In the genomic region with DNA sequence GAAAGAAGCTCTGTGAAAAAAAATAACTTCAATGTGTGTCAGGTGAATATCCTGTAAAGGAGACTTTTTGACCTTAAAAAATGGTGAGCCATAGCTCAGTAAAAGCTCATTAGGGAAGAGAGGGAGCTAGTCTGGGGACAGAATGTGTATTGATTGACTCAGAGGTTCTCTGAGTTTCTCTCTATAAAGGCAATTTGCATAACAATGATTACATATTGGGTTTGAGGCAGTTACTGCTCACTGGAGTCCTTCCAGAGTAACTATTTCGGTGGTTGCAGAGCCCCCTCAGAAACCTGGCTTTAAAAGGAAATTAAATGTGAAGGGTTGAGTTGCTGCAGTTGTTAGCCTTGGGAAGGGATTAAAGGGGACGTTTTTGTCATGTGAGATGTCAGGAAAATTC, we compare ENCODE assay signal across 19 cellular contexts.
DNase-seq lines count a peak whose midpoint lies in the region; TF ChIP-seq lines count a peak whose summit lies in the region.
"Had no signal": no experiment of that assay in that cellular context is flagged by ENCODE, and none has a peak within 500 bp of the region (broad histone marks: within the 10 kb centered on the region; RNA-seq: fewer than 3 reads in every experiment).

No MANE protein-coding gene starts in this region.

- peaks cover 25% of the 10 kb centered on the region for H3K9me3 Mint-ChIP-seq in endodermal cell

- peak overlapping the region; percentile 67 for H3K27ac Mint-ChIP-seq in endodermal cell
- H3K27ac Mint-ChIP-seq: CD4-positive, alpha-beta T cell had no signal

- H3K27ac ChIP-seq in SK-N-MC: peak overlapping the region; percentile 88
- H3K27ac ChIP-seq in endodermal cell (ENCODE audit: low read depth, low read length): peak overlapping the region; percentile 68
- H3K27ac ChIP-seq: BLaER1, SJCRH30 had no signal

- peaks cover 60% of the 10 kb centered on the region for H3K36me3 Mint-ChIP-seq in endodermal cell (ENCODE audit: low read depth)

- H3K9ac ChIP-seq in SK-N-MC (ENCODE audit: insufficient read length): no peak overlapping the region
- no peak overlapping the region for H3K9ac ChIP-seq in endodermal cell (ENCODE audit: extremely low read depth, low read length, poor library complexity, severe bottlenecking)
- H3K9ac ChIP-seq: BLaER1 had no signal

- no peak for TF ChIP-seq CTCF in endodermal cell (conservative IDR thresholded peaks at IDR 0.05)
- TF ChIP-seq CTCF in BE2C (IDR thresholded peaks at IDR 0.05; ENCODE audit: low read depth, low read length): no peak

- peaks cover 10% of the 10 kb centered on the region for H3K4me1 Mint-ChIP-seq in endodermal cell

- WGBS in endodermal cell (ENCODE audit: insufficient coverage in 1 of 2, insufficient read length in 1 of 2), 2 experiments: 10 to 45% methylated on average over 1 to 2 of the region's 2 CpGs

- peaks cover 18% of the 10 kb centered on the region for H3K36me3 ChIP-seq in SK-N-MC (ENCODE audit: insufficient read depth, low read length)
- peaks cover 58% of the 10 kb centered on the region for H3K36me3 ChIP-seq in endodermal cell (ENCODE audit: control insufficient read depth, insufficient read depth, low read length)
- H3K36me3 ChIP-seq in BE2C: no peaks in the 10 kb centered on the region
- H3K36me3 ChIP-seq: BLaER1, SJCRH30 had no signal

- H3K9me3 ChIP-seq in SK-N-MC (ENCODE audit: low read depth, low read length): peaks cover 4% of the 10 kb centered on the region; the same call in 1 of the 2 replicates
- H3K9me3 ChIP-seq in endodermal cell (ENCODE audit: control insufficient read depth, low read length): peaks cover 34% of the 10 kb centered on the region
- no peaks in the 10 kb centered on the region for H3K9me3 ChIP-seq in BE2C
- H3K9me3 ChIP-seq: SJCRH30 had no signal

- H3K27me3 Mint-ChIP-seq in endodermal cell (ENCODE audit: insufficient read depth): no peaks in the 10 kb centered on the region
- H3K27me3 Mint-ChIP-seq: CD4-positive, alpha-beta T cell had no signal

- DNase-seq in SK-N-MC (ENCODE audit: low read depth, low spot score) (no peak), endodermal cell (peak; percentile 22), iPS-NIHi11 (ENCODE audit: low spot score) (peak; percentile 32), NCI-H774 (lab: John Stamatoyannopoulos, UW) (no peak), NCI-H2029 (lab: John Stamatoyannopoulos, UW) (no peak), NCI-H748 (lab: John Stamatoyannopoulos, UW; ENCODE audit: unreplicated experiment) (no peak), BE2C (no peak)
- DNase-seq: CD4-positive, alpha-beta T cell; COR-L47; DMS 273 treated with DMSO at 0.1 percent for 48 hours; DMS79 treated with DMSO at 0.1 percent for 48 hours; HCEC 1CT; Kasumi-1; NCI-H1694 treated with DMSO at 0.1 percent for 48 hours; NCI-H2107; NCI-H748 treated with DMSO at 0.1 percent for 48 hours; NK-92 treated with Interleukin-12 subunit alpha and Interleukin-12 subunit beta, amount 100 ng/mL, for 24 hours; SJCRH30 had no signal

- H3K4me3 ChIP-seq in SK-N-MC (peak overlapping the region; percentile 26; the same call in 1 of the 2 replicates), endodermal cell (ENCODE audit: low read length) (no peak overlapping the region), BE2C (ENCODE audit: low read depth, low read length) (no peak overlapping the region)
- H3K4me3 ChIP-seq: BLaER1, SJCRH30 had no signal

- no peak overlapping the region for H3K4me3 Mint-ChIP-seq in endodermal cell
- H3K4me3 Mint-ChIP-seq: CD4-positive, alpha-beta T cell had no signal

- H3K4me1 ChIP-seq in endodermal cell (ENCODE audit: control insufficient read depth, insufficient read depth, low read length): peaks cover 6% of the 10 kb centered on the region
- no peaks in the 10 kb centered on the region for H3K4me1 ChIP-seq in BE2C
- H3K4me1 ChIP-seq: BLaER1, SJCRH30 had no signal

- H3K27me3 ChIP-seq in endodermal cell (ENCODE audit: control insufficient read depth, insufficient read depth, low read length, poor library complexity, severe bottlenecking): no peaks in the 10 kb centered on the region
- H3K27me3 ChIP-seq in BE2C: no peaks in the 10 kb centered on the region
- H3K27me3 ChIP-seq: BLaER1, SJCRH30 had no signal

Comparison
In these comparisons a context has a peak if more than half of its experiments do, and no peak if none do; other contexts are left out.
1. DNase-seq: peak in endodermal cell (single experiment) and iPS-NIHi11 (single experiment); none in SK-N-MC (single experiment), NCI-H774 (single experiment), NCI-H2029 (single experiment), NCI-H748 (single experiment) and BE2C (single experiment).